25 cellular contexts compared by ENCODE assay signal in the genomic region with DNA sequence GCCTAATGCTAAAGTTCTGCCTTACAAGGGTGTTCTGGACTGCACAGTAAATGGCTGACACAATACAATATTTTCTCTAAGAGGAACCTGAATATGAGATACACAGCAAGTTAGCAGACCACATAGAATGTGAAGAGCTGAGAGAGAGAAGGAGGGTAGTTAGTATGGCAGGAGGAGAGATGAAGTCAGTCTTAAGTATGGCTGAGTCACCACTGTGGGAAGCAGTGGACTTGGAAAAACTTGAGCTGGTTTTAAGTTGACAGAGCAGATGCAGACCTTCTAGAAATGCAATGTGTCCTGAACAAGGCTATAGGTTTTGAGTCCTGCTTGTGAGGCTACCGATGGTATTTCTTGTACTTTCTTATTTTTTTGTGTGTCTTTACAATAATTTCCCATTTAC.
A peak's percentile ranks its signal among the peaks of the same experiment; 100 is the strongest.
DNase-seq lines count a peak whose midpoint lies in the region; ATAC-seq and TF ChIP-seq lines count a peak whose summit lies in the region.
"Had no signal": no experiment of that assay in that cellular context is flagged by ENCODE, and none has a peak within 500 bp of the region (broad histone marks: within the 10 kb centered on the region; RNA-seq: fewer than 3 reads in every experiment).

No MANE protein-coding gene starts in this region.

- no peak overlapping the region for H3K4me3 Mint-ChIP-seq in HFFc6
- no peak overlapping the region for H3K4me3 Mint-ChIP-seq in activated CD4-positive, alpha-beta T cell treated with anti-CD3 and anti-CD28 coated beads, Interleukin-2, amount 10 ng/mL, durations not matched to agents 24 days and 14 days
- H3K4me3 Mint-ChIP-seq: activated CD4-positive, alpha-beta memory T cell treated with anti-CD3 and anti-CD28 coated beads, Interleukin-2, amount 10 ng/mL, durations not matched to agents 7 days and 5 days; central memory CD8-positive, alpha-beta T cell; H9 had no signal

- no peaks in the 10 kb centered on the region for H3K36me3 Mint-ChIP-seq in HFFc6 (ENCODE audit: low read depth)
- H3K36me3 Mint-ChIP-seq in activated CD4-positive, alpha-beta T cell treated with anti-CD3 and anti-CD28 coated beads, Interleukin-2, amount 10 ng/mL, durations not matched to agents 24 days and 14 days (ENCODE audit: low read depth), result no peaks in the 10 kb centered on the region

- H3K27me3 Mint-ChIP-seq in HFFc6 (ENCODE audit: insufficient read depth), result peaks cover 1% of the 10 kb centered on the region; the same call in 1 of the 2 replicates
- no peaks in the 10 kb centered on the region for H3K27me3 Mint-ChIP-seq in activated CD4-positive, alpha-beta T cell treated with anti-CD3 and anti-CD28 coated beads, Interleukin-2, amount 10 ng/mL, durations not matched to agents 24 days and 14 days
- H3K27me3 Mint-ChIP-seq: activated CD4-positive, alpha-beta memory T cell treated with anti-CD3 and anti-CD28 coated beads, Interleukin-2, amount 10 ng/mL, durations not matched to agents 7 days and 5 days; central memory CD8-positive, alpha-beta T cell had no signal

- H3K9me3 Mint-ChIP-seq in HFFc6, result no peaks in the 10 kb centered on the region
- H3K9me3 Mint-ChIP-seq in activated CD4-positive, alpha-beta T cell treated with anti-CD3 and anti-CD28 coated beads, Interleukin-2, amount 10 ng/mL, durations not matched to agents 24 days and 14 days, result peaks cover 3% of the 10 kb centered on the region
- H3K9me3 Mint-ChIP-seq: central memory CD8-positive, alpha-beta T cell had no signal

- no peak for ATAC-seq in esophagus mucosa
- ATAC-seq: HepG2, lower lobe of right lung had no signal

- TF ChIP-seq CTCF in HFFc6 (IDR thresholded peaks at IDR 0.05) (no peak), GM10266 (IDR thresholded peaks at IDR 0.05; ENCODE audit: control insufficient read depth, insufficient read depth, low read depth, missing control alignments) (no peak)

- H3K27ac Mint-ChIP-seq in HFFc6, result no peak overlapping the region; the same call in 1 of the 2 replicates
- no peak overlapping the region for H3K27ac Mint-ChIP-seq in activated CD4-positive, alpha-beta T cell treated with anti-CD3 and anti-CD28 coated beads, Interleukin-2, amount 10 ng/mL, durations not matched to agents 24 days and 14 days
- H3K27ac Mint-ChIP-seq: activated CD4-positive, alpha-beta memory T cell treated with anti-CD3 and anti-CD28 coated beads, Interleukin-2, amount 10 ng/mL, durations not matched to agents 7 days and 5 days; H9 had no signal

- intact Hi-C loops in activated CD4-positive, alpha-beta T cell treated with anti-CD3 and anti-CD28 coated beads, Interleukin-2, amount 10 ng/mL, durations not matched to agents 24 days and 14 days (cut with micrococcal nuclease), result no loop called here

- peaks cover 7% of the 10 kb centered on the region; the same call in 1 of the 2 replicates for H3K4me1 Mint-ChIP-seq in HFFc6 (ENCODE audit: low read depth)
- no peaks in the 10 kb centered on the region for H3K4me1 Mint-ChIP-seq in activated CD4-positive, alpha-beta T cell treated with anti-CD3 and anti-CD28 coated beads, Interleukin-2, amount 10 ng/mL, durations not matched to agents 24 days and 14 days
- H3K4me1 Mint-ChIP-seq: activated CD4-positive, alpha-beta memory T cell treated with anti-CD3 and anti-CD28 coated beads, Interleukin-2, amount 10 ng/mL, durations not matched to agents 7 days and 5 days; central memory CD8-positive, alpha-beta T cell had no signal

- DNase-seq in A172 (ENCODE audit: low spot score) (peak; percentile 10), HFFc6 (peak; percentile 39), astrocyte of the hippocampus (ENCODE audit: low read depth, low spot score) (peak; percentile 47), islet precursor cell (peak; percentile 55), GM10266 (ENCODE audit: extremely low spot score) (no peak)
- DNase-seq in activated CD4-positive, alpha-beta T cell treated with anti-CD3 and anti-CD28 coated beads, Interleukin-2, amount 10 ng/mL, durations not matched to agents 24 days and 14 days, result no peak
- no peak for DNase-seq in stimulated activated CD4-positive, alpha-beta T cell treated with anti-CD3 and anti-CD28 coated beads, Interleukin-15, amount 100 ng/mL, for 24 hours
- DNase-seq: 8988T; activated CD4-positive, alpha-beta memory T cell treated with anti-CD3 and anti-CD28 coated beads, Interleukin-2, amount 10 ng/mL, durations not matched to agents 7 days and 5 days; activated CD4-positive, CD25-positive, alpha-beta regulatory T cell; activated gamma-delta T cell treated with Interleukin-2 at 50 U/mL for 16 hours; activated T-cell treated with anti-CD3 and anti-CD28 coated beads for 4 hours; adrenal gland; dorsolateral prefrontal cortex; H9; hypothalamus; lower lobe of right lung; NCI-H1417; NCI-H524; stimulated activated CD4-positive, alpha-beta T cell treated with anti-CD3 and anti-CD28 coated beads, Interleukin-4, amount 100 ng/mL, for 24 hours; stimulated activated naive CD4-positive, alpha-beta T cell treated with Interleukin-2 at 50 U/mL for 16 hours; T1000 had no signal

Comparison
In these comparisons a context has a peak if more than half of its experiments do, and no peak if none do; other contexts are left out.
1. DNase-seq: peak in A172 (single experiment), HFFc6 (single experiment), astrocyte of the hippocampus (single experiment) and islet precursor cell (single experiment); none in activated CD4-positive, alpha-beta T cell treated with anti-CD3 and anti-CD28 coated beads, Interleukin-2, amount 10 ng/mL, durations not matched to agents 24 days and 14 days (single experiment), stimulated activated CD4-positive, alpha-beta T cell treated with anti-CD3 and anti-CD28 coated beads, Interleukin-15, amount 100 ng/mL, for 24 hours (single experiment) and GM10266 (single experiment).